Comparison of ENCODE assay signal across 11 cellular contexts in genomic region chr18:45590060-45590537, GRCh38. TPM values are rescaled to one million over a fixed set of nuclear protein-coding genes. Genes with fewer than 3 reads are reported as not detected.
A peak's percentile ranks its signal among the peaks of the same experiment; 100 is the strongest.
DNase-seq lines count a peak whose midpoint lies in the region; ATAC-seq and TF ChIP-seq lines count a peak whose summit lies in the region.
"Had no signal": no experiment of that assay in that cellular context is flagged by ENCODE, and none has a peak within 500 bp of the region (broad histone marks: within the 10 kb centered on the region; RNA-seq: fewer than 3 reads in every experiment).

No MANE protein-coding gene starts in this region.

- TF ChIP-seq POLR2A in esophagus muscularis mucosa (IDR thresholded peaks at IDR 0.05; ENCODE audit: low read depth) = no peak
- TF ChIP-seq POLR2A in uterus (IDR thresholded peaks at IDR 0.05) = no peak

- peak; percentile 45 for DNase-seq in MG63
- no peak for DNase-seq in esophagus muscularis mucosa (ENCODE audit: extremely low spot score)
- DNase-seq in uterus = peak; percentile 56 to 68
- DNase-seq in NCI-H2227 (lab: John Stamatoyannopoulos, UW; ENCODE audit: unreplicated experiment) = no peak
- no peak for DNase-seq in SHP77 (lab: John Stamatoyannopoulos, UW)
- DNase-seq: NCI-H345; RPMI8226; stimulated activated CD4-positive, alpha-beta T cell treated with anti-CD3 and anti-CD28 coated beads, Interleukin-2, amount 100 ng/mL, for 24 hours; stimulated activated naive B cell treated with anti-CD40 and anti-IgM and Interleukin-4, amounts not matched to agents 10 μg/mL and 1 μg/mL and 100 μg/mL, for 72 hours had no signal

- no peak overlapping the region for H3K9ac ChIP-seq in muscle layer of colon (ENCODE audit: low read length)

- no peak for TF ChIP-seq EP300 in esophagus muscularis mucosa (IDR thresholded peaks at IDR 0.05)

- peak overlapping the region; percentile 12 to 59 (median 40) for H3K27ac ChIP-seq in esophagus muscularis mucosa (replicated peaks in 1 of 4)
- peak overlapping the region; percentile 47 for H3K27ac ChIP-seq in muscle layer of colon (ENCODE audit: low read depth, low read length)
- peak overlapping the region; percentile 73 to 83 for H3K27ac ChIP-seq in uterus

- H3K36me3 ChIP-seq in MG63 = no peaks in the 10 kb centered on the region
- no peaks in the 10 kb centered on the region for H3K36me3 ChIP-seq in esophagus muscularis mucosa
- H3K36me3 ChIP-seq in muscle layer of colon (ENCODE audit: insufficient read depth, low read length) = no peaks in the 10 kb centered on the region
- no peaks in the 10 kb centered on the region for H3K36me3 ChIP-seq in uterus

- TF ChIP-seq CTCF in esophagus muscularis mucosa (IDR thresholded peaks at IDR 0.05) = no peak
- TF ChIP-seq CTCF in uterus (IDR thresholded peaks at IDR 0.05) = no peak

- peaks cover 3 to 22% (median 17%) of the 10 kb centered on the region in 4 donors for H3K4me1 ChIP-seq in esophagus muscularis mucosa
- peaks cover 32% of the 10 kb centered on the region for H3K4me1 ChIP-seq in muscle layer of colon (ENCODE audit: insufficient read depth, low read length)
- peaks cover 0 to 7% of the 10 kb centered on the region in 2 donors for H3K4me1 ChIP-seq in uterus

- ATAC-seq in GM18520 (IDR thresholded peaks at IDR 0.05; ENCODE audit: unreplicated experiment) = no peak
- ATAC-seq: stimulated activated naive B cell treated with anti-CD40 and anti-IgM and Interleukin-4, amounts not matched to agents 10 μg/mL and 1 μg/mL and 100 μg/mL, for 72 hours had no signal

- intact Hi-C loops in esophagus muscularis mucosa (cut with DNase I) (no loop called here), uterus (cut with DNase I; ENCODE audit: low total_unique reads) (no loop called here)

- H3K27me3 ChIP-seq in MG63 = no peaks in the 10 kb centered on the region
- no peaks in the 10 kb centered on the region for H3K27me3 ChIP-seq in esophagus muscularis mucosa
- H3K27me3 ChIP-seq in muscle layer of colon (ENCODE audit: control insufficient read depth in 1 of 2, insufficient read depth in 2 of 2, low read length in 2 of 2) = no peaks in the 10 kb centered on the region
- H3K27me3 ChIP-seq in uterus = no peaks in the 10 kb centered on the region

- H3K9me3 ChIP-seq in MG63 = no peaks in the 10 kb centered on the region
- H3K9me3 ChIP-seq in esophagus muscularis mucosa = no peaks in the 10 kb centered on the region
- H3K9me3 ChIP-seq in muscle layer of colon (ENCODE audit: low read length) = no peaks in the 10 kb centered on the region
- H3K9me3 ChIP-seq in uterus = no peaks in the 10 kb centered on the region

- WGBS in esophagus muscularis mucosa = 61% methylated on average over 4 of the region's 4 CpGs

- H3K4me3 ChIP-seq in MG63 = no peak overlapping the region
- no peak overlapping the region for H3K4me3 ChIP-seq in esophagus muscularis mucosa
- H3K4me3 ChIP-seq in muscle layer of colon (ENCODE audit: low read depth in 1 of 2, low read length in 2 of 2) = no peak overlapping the region
- no peak overlapping the region for H3K4me3 ChIP-seq in uterus

RNA-seq across cellular contexts. Expression of gene SLC14A2, which starts 25.2 kb away (rescaled TPM):
- total RNA-seq in MG63 (2014; rRNA removed; shearing (Covaris generic); ENCODE audit: low replicate concordance) = not detected in 2 replicates
- total RNA-seq in esophagus muscularis mucosa = under 1 TPM in 2 of 4 donors, not detected in 2; 0.17 to 0.42 TPM
- not detected for total RNA-seq in uterus

Comparison
In these comparisons a context has a peak if more than half of its experiments do, and no peak if none do; other contexts are left out.
1. DNase-seq: peak in MG63 (single experiment) and uterus (2 of 2); none in esophagus muscularis mucosa (single experiment), NCI-H2227 (single experiment) and SHP77 (0 of 2).
2. Peak in every context shown above with its lines, with median percentiles within 50 percentile points of each other: H3K27ac ChIP-seq.